ENCODE assay signal across 22 cellular contexts in genomic region chr18:76571689-76572088, GRCh38.
"Had no signal": no experiment of that assay in that cellular context is flagged by ENCODE, and none has a peak within 500 bp of the region (broad histone marks: within the 10 kb centered on the region; RNA-seq: fewer than 3 reads in every experiment).

No MANE protein-coding gene starts in this region.

- FAIRE-seq: colon had no signal

- ATAC-seq: activated CD4-positive, CD25-positive, alpha-beta regulatory T cell treated with anti-CD3 and anti-CD28 coated beads, Interleukin-2, amount 50 U/mL, for 24 hours; activated CD8-positive, alpha-beta T cell treated with anti-CD3 and anti-CD28 coated beads for 36 hours; activated T-cell treated with anti-CD3 and anti-CD28 coated beads, Interleukin-2, amount 50 U/mL, for 72 hours; T-cell had no signal

- DNase-seq: activated CD4-positive, alpha-beta T cell treated with anti-CD3 and anti-CD28 coated beads for 4 hours; activated CD8-positive, alpha-beta memory T cell treated with anti-CD3 and anti-CD28 coated beads, Interleukin-2, amount 50 U/mL, for 4 hours; activated CD8-positive, alpha-beta T cell treated with anti-CD3 and anti-CD28 coated beads for 36 hours; activated gamma-delta T cell treated with Interleukin-2 at 50 U/mL for 16 hours; activated naive CD4-positive, alpha-beta T cell treated with anti-CD3 and anti-CD28 coated beads, Interleukin-2, amount 10 ng/mL, durations not matched to agents 7 days and 5 days; activated naive CD8-positive, alpha-beta T cell treated with anti-CD3 and anti-CD28 coated beads, Interleukin-2, amount 10 ng/mL, durations not matched to agents 7 days and 5 days; activated T-cell treated with anti-CD3 and anti-CD28 coated beads, Interleukin-2, amount 50 U/mL, for 72 hours; adrenal gland; anterior cingulate cortex; cerebellar nuclear complex; MG63; NCI-H1092 treated with DMSO at 0.1 percent for 48 hours; NCI-H1436 treated with DMSO at 0.1 percent for 48 hours; NCI-H187; NCI-H2081; Peyer's patch; Right ventricle myocardium superior; T-cell; T-helper 2 cell; T1000 had no signal
